ENCODE assay signal across 17 cellular contexts in the genomic region with DNA sequence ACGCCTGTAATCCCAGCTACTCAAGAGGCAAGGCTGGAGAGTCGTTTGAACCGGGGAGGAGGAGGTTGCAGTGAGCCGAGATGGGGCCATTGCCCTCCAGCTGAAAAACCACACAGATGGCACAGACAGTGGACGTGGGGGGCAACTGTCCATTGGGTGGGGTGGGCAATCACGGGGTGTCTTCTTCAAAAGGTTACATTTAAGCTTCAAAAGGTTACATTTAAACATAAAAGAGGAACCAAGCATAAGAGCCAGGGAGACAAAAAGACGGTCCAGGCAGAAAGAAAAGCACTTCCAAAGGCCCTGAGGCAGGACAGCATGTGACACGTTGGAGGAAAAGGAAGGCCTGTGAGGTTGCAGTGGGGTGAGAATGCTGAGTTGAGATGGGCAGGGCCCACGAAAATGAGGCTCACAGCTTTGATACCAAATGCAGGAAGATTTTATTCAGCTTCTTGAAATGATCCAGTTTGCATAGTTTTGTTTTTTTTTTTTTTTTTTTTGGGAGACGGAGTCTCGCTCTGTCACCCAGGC. TPM values are rescaled to one million over a fixed set of nuclear protein-coding genes. Genes with fewer than 3 reads are reported as not detected.
DNase-seq lines count a peak whose midpoint lies in the region; ATAC-seq and TF ChIP-seq lines count a peak whose summit lies in the region.
"Had no signal": no experiment of that assay in that cellular context is flagged by ENCODE, and none has a peak within 500 bp of the region (broad histone marks: within the 10 kb centered on the region; RNA-seq: fewer than 3 reads in every experiment).

No MANE protein-coding gene starts in this region.

- no peak overlapping the region for H3K27ac ChIP-seq in right cardiac atrium (ENCODE audit: low read length)
- peak overlapping the region; percentile 32 for H3K27ac ChIP-seq in cingulate gyrus (ENCODE audit: low read depth, low read length)

- H3K4me1 ChIP-seq in right cardiac atrium (ENCODE audit: control insufficient read depth, insufficient read depth, low read length) = peaks cover 15% of the 10 kb centered on the region

- CTCF ChIA-PET in activated CD8-positive, alpha-beta T cell treated with anti-CD3 and anti-CD28 coated beads for 36 hours (lab: Charles Lee) = no interaction called here

- no peaks in the 10 kb centered on the region for H3K36me3 Mint-ChIP-seq in nephron (ENCODE audit: low read depth)
- H3K36me3 Mint-ChIP-seq in activated CD8-positive, alpha-beta T cell treated with anti-CD3 and anti-CD28 coated beads for 36 hours (ENCODE audit: low read depth) = peaks cover 9% of the 10 kb centered on the region
- H3K36me3 Mint-ChIP-seq: activated naive CD4-positive, alpha-beta T cell treated with anti-CD3 and anti-CD28 coated beads, Interleukin-2, amount 50 U/mL, for 72 hours had no signal

- H3K4me3 ChIP-seq in right cardiac atrium (ENCODE audit: low read length) = no peak overlapping the region
- H3K4me3 ChIP-seq: mucosa of descending colon had no signal

- H3K4me3 Mint-ChIP-seq in nephron = no peak overlapping the region
- no peak overlapping the region for H3K4me3 Mint-ChIP-seq in activated CD8-positive, alpha-beta T cell treated with anti-CD3 and anti-CD28 coated beads for 36 hours
- H3K4me3 Mint-ChIP-seq: T-helper 17 cell had no signal

- no peaks in the 10 kb centered on the region for H3K9me3 Mint-ChIP-seq in nephron
- H3K9me3 Mint-ChIP-seq in activated CD8-positive, alpha-beta T cell treated with anti-CD3 and anti-CD28 coated beads for 36 hours = no peaks in the 10 kb centered on the region
- H3K9me3 Mint-ChIP-seq: activated naive CD4-positive, alpha-beta T cell treated with anti-CD3 and anti-CD28 coated beads, Interleukin-2, amount 50 U/mL, for 72 hours had no signal

- no peak for TF ChIP-seq CTCF in nephron (IDR thresholded peaks at IDR 0.05; ENCODE audit: unreplicated experiment in 3 of 3)
- TF ChIP-seq CTCF in activated CD8-positive, alpha-beta T cell treated with anti-CD3 and anti-CD28 coated beads for 36 hours (IDR thresholded peaks at IDR 0.05) = no peak

- H3K27ac Mint-ChIP-seq in nephron = peak overlapping the region; percentile 44 to 83 (median 83)
- H3K27ac Mint-ChIP-seq in activated CD8-positive, alpha-beta T cell treated with anti-CD3 and anti-CD28 coated beads for 36 hours = no peak overlapping the region

- H3K27me3 Mint-ChIP-seq in nephron (ENCODE audit: low read depth) = no peaks in the 10 kb centered on the region
- no peaks in the 10 kb centered on the region for H3K27me3 Mint-ChIP-seq in activated CD8-positive, alpha-beta T cell treated with anti-CD3 and anti-CD28 coated beads for 36 hours

- POLR2A ChIA-PET in activated CD8-positive, alpha-beta T cell treated with anti-CD3 and anti-CD28 coated beads for 36 hours (lab: Charles Lee) = no interaction called here

- no peak for ATAC-seq in right cardiac atrium
- no peak for ATAC-seq in Right ventricle myocardium inferior
- no peak for ATAC-seq in GM19397 (IDR thresholded peaks at IDR 0.05; ENCODE audit: unreplicated experiment)
- no peak for ATAC-seq in activated CD8-positive, alpha-beta T cell treated with anti-CD3 and anti-CD28 coated beads for 36 hours
- ATAC-seq: activated naive CD4-positive, alpha-beta T cell treated with anti-CD3 and anti-CD28 coated beads, Interleukin-2, amount 50 U/mL, for 72 hours; PC-3 had no signal

- DNase-seq in right cardiac atrium = peak in 2 of 3 donors; percentile 50 to 58
- no peak for DNase-seq in Right ventricle myocardium inferior (ENCODE audit: missing footprints)
- no peak for DNase-seq in NCI-H1092 treated with DMSO at 0.1 percent for 48 hours (lab: John Stamatoyannopoulos, UW)
- no peak for DNase-seq in Ammon's horn (ENCODE audit: low spot score)
- no peak for DNase-seq in activated CD8-positive, alpha-beta T cell treated with anti-CD3 and anti-CD28 coated beads for 36 hours
- DNase-seq: activated T-cell treated with anti-CD3 and anti-CD28 coated beads for 4 hours, GDM1, Karpas-422, NCI-H1694 treated with DMSO at 0.1 percent for 48 hours, NCI-H446, PC-3, T-helper 17 cell had no signal

- no peaks in the 10 kb centered on the region for H3K9me3 ChIP-seq in right cardiac atrium (ENCODE audit: control insufficient read depth, low read length)
- H3K9me3 ChIP-seq: mucosa of descending colon had no signal

- intact Hi-C loops in right cardiac atrium (cut with DNase I) (no loop called here), Right ventricle myocardium inferior (cut with DNase I) (no loop called here)
- intact Hi-C loops in activated CD8-positive, alpha-beta T cell treated with anti-CD3 and anti-CD28 coated beads for 36 hours (cut with micrococcal nuclease) = no loop called here

- H3K4me1 Mint-ChIP-seq in nephron = peaks cover 30% of the 10 kb centered on the region
- H3K4me1 Mint-ChIP-seq in activated CD8-positive, alpha-beta T cell treated with anti-CD3 and anti-CD28 coated beads for 36 hours (ENCODE audit: low read depth) = peaks cover 2% of the 10 kb centered on the region

- 79% methylated on average over 11 of the region's 11 CpGs for WGBS in right cardiac atrium

- H3K27me3 ChIP-seq in right cardiac atrium (ENCODE audit: control insufficient read depth, insufficient read depth) = no peaks in the 10 kb centered on the region

RNA-seq across cellular contexts. Expression of a gene that starts 10.7 kb away (rescaled TPM):
- total RNA-seq in right cardiac atrium = 10 to 100 TPM; 15.7 to 22.9 (median 20.0) TPM
- 17.0 TPM for polyA plus RNA-seq in right cardiac atrium
- total RNA-seq in Right ventricle myocardium inferior = 14.1 TPM
- total RNA-seq in activated CD8-positive, alpha-beta T cell treated with anti-CD3 and anti-CD28 coated beads for 36 hours = 10 to 100 TPM; 36.2 to 38.1 TPM

Comparison
In these comparisons a context has a peak if more than half of its experiments do, and no peak if none do; other contexts are left out.
1. DNase-seq: peak in right cardiac atrium (2 of 3); none in Right ventricle myocardium inferior (single experiment), NCI-H1092 treated with DMSO at 0.1 percent for 48 hours (single experiment), Ammon's horn (single experiment) and activated CD8-positive, alpha-beta T cell treated with anti-CD3 and anti-CD28 coated beads for 36 hours (single experiment).